In the genomic region with DNA sequence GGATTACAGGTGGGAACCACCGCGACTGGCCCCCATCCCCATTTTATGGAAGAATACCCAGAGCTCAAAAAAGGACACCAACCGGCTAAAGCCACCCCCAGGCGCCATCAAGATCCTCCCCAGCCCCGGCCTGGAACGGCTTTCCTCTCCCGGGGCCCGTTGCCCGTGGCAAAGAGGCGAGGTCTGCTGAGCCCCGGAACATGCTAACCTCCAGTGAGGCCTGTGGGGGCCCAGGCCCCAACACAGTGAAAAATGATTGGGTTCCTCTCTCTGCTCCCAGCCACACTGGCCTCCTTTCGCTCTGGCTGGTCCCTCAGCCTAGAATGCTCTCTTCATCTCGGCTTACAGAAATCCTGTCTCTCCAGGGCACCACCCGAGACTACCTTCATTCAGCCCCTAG, we compare ENCODE assay signal across 11 cellular contexts. TPM values are rescaled to one million over a fixed set of nuclear protein-coding genes. Genes with fewer than 3 reads are reported as not detected.
DNase-seq lines count a peak whose midpoint lies in the region; ATAC-seq and TF ChIP-seq lines count a peak whose summit lies in the region.
"Had no signal": no experiment of that assay in that cellular context is flagged by ENCODE, and none has a peak within 500 bp of the region (broad histone marks: within the 10 kb centered on the region; RNA-seq: fewer than 3 reads in every experiment).

No MANE protein-coding gene starts in this region.

- DNase-seq in activated CD4-positive, alpha-beta memory T cell treated with anti-CD3 and anti-CD28 coated beads, Interleukin-2, amount 10 ng/mL, durations not matched to agents 7 days and 5 days, result no peak
- no peak for DNase-seq in activated CD4-positive, alpha-beta memory T cell treated with anti-CD3 and anti-CD28 coated beads for 36 hours
- DNase-seq in activated B cell treated with CpG ODN at 0.5 μM for 24 hours (no peak), left lung (no peak), esophagus muscularis mucosa (ENCODE audit: extremely low spot score) (no peak), posterior vena cava (ENCODE audit: low spot score) (no peak)
- DNase-seq in stimulated activated effector memory CD8-positive, alpha-beta T cell treated with anti-CD3 and anti-CD28 coated beads, Interleukin-12 subunit alpha, Interleukin-12 subunit beta, amount 100 ng/mL, for 72 hours (ENCODE audit: low spot score in 2 of 2), result no peak
- DNase-seq: DMS79 treated with DMSO at 0.1 percent for 48 hours, NCI-H82 had no signal

- H3K4me1 ChIP-seq in left lung, result peaks cover 0 to 39% of the 10 kb centered on the region in 2 donors
- peaks cover 11 to 18% (median 13%) of the 10 kb centered on the region in 4 donors for H3K4me1 ChIP-seq in esophagus muscularis mucosa

- no peak for TF ChIP-seq CTCF in activated B cell treated with CpG ODN at 0.5 μM for 24 hours (IDR thresholded peaks at IDR 0.05)
- TF ChIP-seq CTCF in left lung (IDR thresholded peaks at IDR 0.05), result no peak
- no peak for TF ChIP-seq CTCF in esophagus muscularis mucosa (IDR thresholded peaks at IDR 0.05)

- no peak for TF ChIP-seq EP300 in esophagus muscularis mucosa (IDR thresholded peaks at IDR 0.05)

- CTCF ChIA-PET in activated CD4-positive, alpha-beta memory T cell treated with anti-CD3 and anti-CD28 coated beads, Interleukin-2, amount 10 ng/mL, durations not matched to agents 7 days and 5 days (lab: Charles Lee), result interaction anchor here (0.7 kb wide), 1 partner anchor 1160 kb away, joined by 3 read pairs; no protein-coding TSS in a partner anchor
- CTCF ChIA-PET in activated CD4-positive, alpha-beta memory T cell treated with anti-CD3 and anti-CD28 coated beads for 36 hours (lab: Charles Lee), result interaction anchor here (0.9 kb wide), 1 partner anchor 120 kb away, joined by 3 read pairs; no protein-coding TSS in a partner anchor
- CTCF ChIA-PET in activated B cell treated with CpG ODN at 0.5 μM for 24 hours (lab: Charles Lee), result no interaction called here

- WGBS in esophagus muscularis mucosa, result 83% methylated on average over 13 of the region's 14 CpGs

- H3K9me3 Mint-ChIP-seq in activated CD4-positive, alpha-beta memory T cell treated with anti-CD3 and anti-CD28 coated beads, Interleukin-2, amount 10 ng/mL, durations not matched to agents 7 days and 5 days, result no peaks in the 10 kb centered on the region
- H3K9me3 Mint-ChIP-seq in activated CD4-positive, alpha-beta memory T cell treated with anti-CD3 and anti-CD28 coated beads for 36 hours, result no peaks in the 10 kb centered on the region
- no peaks in the 10 kb centered on the region for H3K9me3 Mint-ChIP-seq in activated B cell treated with CpG ODN at 0.5 μM for 24 hours
- H3K9me3 Mint-ChIP-seq in stimulated activated effector memory CD8-positive, alpha-beta T cell treated with anti-CD3 and anti-CD28 coated beads, Interleukin-12 subunit alpha, Interleukin-12 subunit beta, amount 100 ng/mL, for 72 hours, result no peaks in the 10 kb centered on the region

- TF ChIP-seq POLR2A in esophagus muscularis mucosa (IDR thresholded peaks at IDR 0.05; ENCODE audit: low read depth), result no peak

- H3K27ac ChIP-seq in left lung, result peak overlapping the region; percentile 26 to 65
- no peak overlapping the region for H3K27ac ChIP-seq in esophagus muscularis mucosa (replicated peaks in 1 of 4)

- H3K4me1 Mint-ChIP-seq in activated CD4-positive, alpha-beta memory T cell treated with anti-CD3 and anti-CD28 coated beads, Interleukin-2, amount 10 ng/mL, durations not matched to agents 7 days and 5 days, result peaks cover 15% of the 10 kb centered on the region
- peaks cover 5% of the 10 kb centered on the region for H3K4me1 Mint-ChIP-seq in activated CD4-positive, alpha-beta memory T cell treated with anti-CD3 and anti-CD28 coated beads for 36 hours (ENCODE audit: low read depth)
- H3K4me1 Mint-ChIP-seq in activated B cell treated with CpG ODN at 0.5 μM for 24 hours, result peaks cover 12% of the 10 kb centered on the region
- H3K4me1 Mint-ChIP-seq in stimulated activated effector memory CD8-positive, alpha-beta T cell treated with anti-CD3 and anti-CD28 coated beads, Interleukin-12 subunit alpha, Interleukin-12 subunit beta, amount 100 ng/mL, for 72 hours, result peaks cover 10% of the 10 kb centered on the region

- POLR2A ChIA-PET in activated CD4-positive, alpha-beta memory T cell treated with anti-CD3 and anti-CD28 coated beads, Interleukin-2, amount 10 ng/mL, durations not matched to agents 7 days and 5 days (lab: Charles Lee), result no interaction called here
- POLR2A ChIA-PET in activated CD4-positive, alpha-beta memory T cell treated with anti-CD3 and anti-CD28 coated beads for 36 hours (lab: Charles Lee), result no interaction called here
- POLR2A ChIA-PET in activated B cell treated with CpG ODN at 0.5 μM for 24 hours (lab: Charles Lee), result no interaction called here

- H3K4me3 ChIP-seq in left lung, result peak overlapping the region in 1 of 2 donors; percentile 19
- no peak overlapping the region for H3K4me3 ChIP-seq in esophagus muscularis mucosa
- H3K4me3 ChIP-seq: GM12878 had no signal

- H3K27me3 ChIP-seq in left lung (peaks cover 0 to 18% of the 10 kb centered on the region in 2 donors), esophagus muscularis mucosa (peaks cover 0 to 16% (median 0%) of the 10 kb centered on the region in 4 donors)

- intact Hi-C loops in activated CD4-positive, alpha-beta memory T cell treated with anti-CD3 and anti-CD28 coated beads for 36 hours (cut with micrococcal nuclease), result no loop called here
- intact Hi-C loops in activated B cell treated with CpG ODN at 0.5 μM for 24 hours (cut with micrococcal nuclease) (no loop called here), left lung (cut with DNase I) (no loop called here), esophagus muscularis mucosa (cut with DNase I) (no loop called here), posterior vena cava (cut with DNase I) (no loop called here)

- H3K9me3 ChIP-seq in left lung (no peaks in the 10 kb centered on the region), esophagus muscularis mucosa (no peaks in the 10 kb centered on the region)

- no peaks in the 10 kb centered on the region for H3K36me3 Mint-ChIP-seq in activated CD4-positive, alpha-beta memory T cell treated with anti-CD3 and anti-CD28 coated beads, Interleukin-2, amount 10 ng/mL, durations not matched to agents 7 days and 5 days (ENCODE audit: low read depth)
- H3K36me3 Mint-ChIP-seq in activated CD4-positive, alpha-beta memory T cell treated with anti-CD3 and anti-CD28 coated beads for 36 hours, result no peaks in the 10 kb centered on the region
- no peaks in the 10 kb centered on the region for H3K36me3 Mint-ChIP-seq in activated B cell treated with CpG ODN at 0.5 μM for 24 hours (ENCODE audit: low read depth)
- H3K36me3 Mint-ChIP-seq in stimulated activated effector memory CD8-positive, alpha-beta T cell treated with anti-CD3 and anti-CD28 coated beads, Interleukin-12 subunit alpha, Interleukin-12 subunit beta, amount 100 ng/mL, for 72 hours, result no peaks in the 10 kb centered on the region

- no peak for ATAC-seq in activated B cell treated with CpG ODN at 0.5 μM for 24 hours (ENCODE audit: low read depth)
- no peak for ATAC-seq in left lung
- ATAC-seq in stimulated activated effector memory CD8-positive, alpha-beta T cell treated with anti-CD3 and anti-CD28 coated beads, Interleukin-12 subunit alpha, Interleukin-12 subunit beta, amount 100 ng/mL, for 72 hours, result no peak
- ATAC-seq in HG03342 (IDR thresholded peaks at IDR 0.05; ENCODE audit: unreplicated experiment), result no peak

- H3K27me3 Mint-ChIP-seq in activated CD4-positive, alpha-beta memory T cell treated with anti-CD3 and anti-CD28 coated beads, Interleukin-2, amount 10 ng/mL, durations not matched to agents 7 days and 5 days, result peaks cover 11% of the 10 kb centered on the region
- peaks cover 4% of the 10 kb centered on the region for H3K27me3 Mint-ChIP-seq in activated CD4-positive, alpha-beta memory T cell treated with anti-CD3 and anti-CD28 coated beads for 36 hours
- peaks cover 32% of the 10 kb centered on the region for H3K27me3 Mint-ChIP-seq in activated B cell treated with CpG ODN at 0.5 μM for 24 hours

- peak overlapping the region; percentile 33 for H3K4me3 Mint-ChIP-seq in activated CD4-positive, alpha-beta memory T cell treated with anti-CD3 and anti-CD28 coated beads, Interleukin-2, amount 10 ng/mL, durations not matched to agents 7 days and 5 days
- no peak overlapping the region for H3K4me3 Mint-ChIP-seq in activated CD4-positive, alpha-beta memory T cell treated with anti-CD3 and anti-CD28 coated beads for 36 hours
- peak overlapping the region; percentile 55 for H3K4me3 Mint-ChIP-seq in activated B cell treated with CpG ODN at 0.5 μM for 24 hours
- peak overlapping the region; percentile 41 for H3K4me3 Mint-ChIP-seq in stimulated activated effector memory CD8-positive, alpha-beta T cell treated with anti-CD3 and anti-CD28 coated beads, Interleukin-12 subunit alpha, Interleukin-12 subunit beta, amount 100 ng/mL, for 72 hours

- no peaks in the 10 kb centered on the region for H3K36me3 ChIP-seq in left lung
- H3K36me3 ChIP-seq in esophagus muscularis mucosa, result no peaks in the 10 kb centered on the region

- H3K27ac Mint-ChIP-seq in activated CD4-positive, alpha-beta memory T cell treated with anti-CD3 and anti-CD28 coated beads, Interleukin-2, amount 10 ng/mL, durations not matched to agents 7 days and 5 days, result no peak overlapping the region
- H3K27ac Mint-ChIP-seq in activated CD4-positive, alpha-beta memory T cell treated with anti-CD3 and anti-CD28 coated beads for 36 hours, result no peak overlapping the region
- H3K27ac Mint-ChIP-seq in activated B cell treated with CpG ODN at 0.5 μM for 24 hours, result no peak overlapping the region
- H3K27ac Mint-ChIP-seq in stimulated activated effector memory CD8-positive, alpha-beta T cell treated with anti-CD3 and anti-CD28 coated beads, Interleukin-12 subunit alpha, Interleukin-12 subunit beta, amount 100 ng/mL, for 72 hours, result peak overlapping the region; percentile 46

RNA-seq across cellular contexts. Expression of gene SMAD6, which starts 46.5 kb away (rescaled TPM):
- total RNA-seq in activated CD4-positive, alpha-beta memory T cell treated with anti-CD3 and anti-CD28 coated beads, Interleukin-2, amount 10 ng/mL, durations not matched to agents 7 days and 5 days, result under 1 TPM; 0.53 to 0.58 TPM
- total RNA-seq in activated CD4-positive, alpha-beta memory T cell treated with anti-CD3 and anti-CD28 coated beads for 36 hours, result under 1 TPM; 0.07 to 0.24 TPM
- total RNA-seq in activated B cell treated with CpG ODN at 0.5 μM for 24 hours, result 0.04 and 0.05 TPM in 2 replicates
- 100 to 1,000 TPM in 1 of 2 donors, 10 to 100 TPM in 1; 84.9 to 110 TPM for total RNA-seq in left lung
- total RNA-seq in esophagus muscularis mucosa, result 10 to 100 TPM in 3 of 4 donors, 1 to 10 TPM in 1; 9.4 to 18.9 (median 14.3) TPM
- total RNA-seq in posterior vena cava, result 10 to 100 TPM; 17.4 to 18.4 TPM

Comparison
In these comparisons a context has a peak if more than half of its experiments do, and no peak if none do; other contexts are left out.
1. H3K27ac ChIP-seq: peak in left lung (2 of 2); none in esophagus muscularis mucosa (0 of 4).